8 cellular contexts compared by ENCODE assay signal in the genomic region with DNA sequence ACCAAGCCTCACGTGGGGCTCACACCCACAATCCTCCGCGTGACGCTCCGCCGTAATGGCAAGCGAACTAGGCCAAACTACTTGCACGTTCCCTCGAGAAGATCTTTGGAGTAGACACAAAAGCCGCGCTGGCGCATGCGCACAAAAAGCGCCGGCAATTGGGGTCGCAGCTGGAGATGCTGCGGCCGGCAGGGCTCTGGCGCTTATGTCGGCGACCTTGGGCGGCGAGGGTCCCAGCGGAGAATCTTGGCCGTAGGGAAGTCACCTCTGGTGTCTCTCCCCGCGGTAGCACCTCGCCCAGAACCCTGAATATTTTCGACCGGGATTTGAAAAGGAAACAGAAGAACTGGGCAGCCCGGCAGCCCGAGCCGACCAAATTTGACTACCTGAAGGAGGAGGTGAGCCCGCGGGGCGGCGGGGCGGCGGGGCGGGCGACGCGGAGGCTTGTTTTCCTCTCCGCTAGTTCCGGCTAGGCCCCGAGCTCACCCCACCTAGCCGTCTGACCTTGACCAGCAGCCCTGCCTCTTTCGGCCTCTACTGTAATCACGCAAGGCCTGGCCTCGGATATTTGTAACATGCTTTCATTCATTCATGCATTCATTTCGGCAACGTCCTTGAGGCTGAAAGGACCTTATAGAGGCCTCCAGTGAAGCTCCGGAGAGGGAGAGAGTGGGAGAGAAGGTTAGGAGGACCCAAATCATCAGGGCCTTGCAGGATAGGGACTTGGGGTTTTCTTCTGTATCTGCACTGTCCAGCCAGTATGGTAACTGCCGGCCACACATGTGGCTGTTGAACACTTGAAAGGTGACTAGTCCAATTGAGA. TPM values are rescaled to one million over a fixed set of nuclear protein-coding genes. Genes with fewer than 3 reads are reported as not detected.
DNase-seq lines count a peak whose midpoint lies in the region; ATAC-seq lines count a peak whose summit lies in the region.

A gene with protein sequence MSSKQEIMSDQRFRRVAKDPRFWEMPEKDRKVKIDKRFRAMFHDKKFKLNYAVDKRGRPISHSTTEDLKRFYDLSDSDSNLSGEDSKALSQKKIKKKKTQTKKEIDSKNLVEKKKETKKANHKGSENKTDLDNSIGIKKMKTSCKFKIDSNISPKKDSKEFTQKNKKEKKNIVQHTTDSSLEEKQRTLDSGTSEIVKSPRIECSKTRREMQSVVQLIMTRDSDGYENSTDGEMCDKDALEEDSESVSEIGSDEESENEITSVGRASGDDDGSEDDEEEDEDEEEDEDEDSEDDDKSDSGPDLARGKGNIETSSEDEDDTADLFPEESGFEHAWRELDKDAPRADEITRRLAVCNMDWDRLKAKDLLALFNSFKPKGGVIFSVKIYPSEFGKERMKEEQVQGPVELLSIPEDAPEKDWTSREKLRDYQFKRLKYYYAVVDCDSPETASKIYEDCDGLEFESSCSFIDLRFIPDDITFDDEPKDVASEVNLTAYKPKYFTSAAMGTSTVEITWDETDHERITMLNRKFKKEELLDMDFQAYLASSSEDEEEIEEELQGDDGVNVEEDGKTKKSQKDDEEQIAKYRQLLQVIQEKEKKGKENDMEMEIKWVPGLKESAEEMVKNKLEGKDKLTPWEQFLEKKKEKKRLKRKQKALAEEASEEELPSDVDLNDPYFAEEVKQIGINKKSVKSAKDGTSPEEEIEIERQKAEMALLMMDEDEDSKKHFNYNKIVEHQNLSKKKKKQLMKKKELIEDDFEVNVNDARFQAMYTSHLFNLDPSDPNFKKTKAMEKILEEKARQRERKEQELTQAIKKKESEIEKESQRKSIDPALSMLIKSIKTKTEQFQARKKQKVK (minus strand): TSS at position 27 of the 823 bp plus-strand sequence. CDS start 1,779 bp downstream, outside the sequence.
A gene with protein sequence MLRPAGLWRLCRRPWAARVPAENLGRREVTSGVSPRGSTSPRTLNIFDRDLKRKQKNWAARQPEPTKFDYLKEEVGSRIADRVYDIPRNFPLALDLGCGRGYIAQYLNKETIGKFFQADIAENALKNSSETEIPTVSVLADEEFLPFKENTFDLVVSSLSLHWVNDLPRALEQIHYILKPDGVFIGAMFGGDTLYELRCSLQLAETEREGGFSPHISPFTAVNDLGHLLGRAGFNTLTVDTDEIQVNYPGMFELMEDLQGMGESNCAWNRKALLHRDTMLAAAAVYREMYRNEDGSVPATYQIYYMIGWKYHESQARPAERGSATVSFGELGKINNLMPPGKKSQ (plus strand): TSS at position 136 of the 823 bp plus-strand sequence. CDS start 41 bp downstream, at position 177.

- peak; percentile 83 to 95 (median 91) for DNase-seq in CD8-positive, alpha-beta memory T cell
- DNase-seq in HS-5 (ENCODE audit: low read depth) (peak; percentile 84), lung microvascular endothelial cell (ENCODE audit: low read depth in 2 of 2) (peak; percentile 98)
- DNase-seq in NK-92 treated with Interleukin-12 subunit alpha and Interleukin-12 subunit beta, amount 100 ng/mL, for 24 hours (lab: John Stamatoyannopoulos, UW): peak; percentile 92
- peak; percentile 94 for DNase-seq in activated CD8-positive, alpha-beta memory T cell treated with anti-CD3 and anti-CD28 coated beads for 24 hours
- peak; percentile 92 for DNase-seq in effector CD8-positive, alpha-beta T cell (lab: John Stamatoyannopoulos, UW)
- peak; percentile 81 to 91 (median 86) for DNase-seq in stimulated activated CD4-positive, alpha-beta T cell treated with anti-CD3 and anti-CD28 coated beads, TNF-alpha, amount 100 ng/mL, for 48 hours (ENCODE audit: low read depth in 3 of 3)

- H3K27me3 Mint-ChIP-seq in CD8-positive, alpha-beta memory T cell: no peaks in the 10 kb centered on the region

- peaks cover 48 to 74% (median 68%) of the 10 kb centered on the region in 3 donors for H3K4me1 Mint-ChIP-seq in CD8-positive, alpha-beta memory T cell

- peaks cover 27% of the 10 kb centered on the region for H3K4me1 ChIP-seq in CD8-positive, alpha-beta memory T cell (ENCODE audit: insufficient read depth, low read length)

- H3K9me3 ChIP-seq in CD8-positive, alpha-beta memory T cell (ENCODE audit: low read length): no peaks in the 10 kb centered on the region

- H3K27ac ChIP-seq in CD8-positive, alpha-beta memory T cell (ENCODE audit: low read depth, low read length): peak within 1 kb of the TSS; percentile 82

- H3K27ac Mint-ChIP-seq in CD8-positive, alpha-beta memory T cell: peak within 1 kb of the TSS; percentile 89 to 99 (median 96)

- CTCF ChIA-PET in CD8-positive, alpha-beta memory T cell (lab: Charles Lee): interaction anchor here (0.7 to 2.4 kb wide), 4 partner anchors 9 to 146 kb away, joined by 3 to 9 read pairs (median 4); a partner anchor contains a TSS

- H3K4me3 ChIP-seq in CD8-positive, alpha-beta memory T cell (ENCODE audit: low read length): peak within 1 kb of the TSS; percentile 84

- peak within 1 kb of the TSS; percentile 95 to 99 (median 97) for H3K4me3 Mint-ChIP-seq in CD8-positive, alpha-beta memory T cell

- no peaks in the 10 kb centered on the region for H3K36me3 ChIP-seq in CD8-positive, alpha-beta memory T cell (ENCODE audit: insufficient read depth, low read length)

- peaks cover 14 to 66% (median 20%) of the 10 kb centered on the region in 3 donors for H3K36me3 Mint-ChIP-seq in CD8-positive, alpha-beta memory T cell

- no peaks in the 10 kb centered on the region for H3K27me3 ChIP-seq in CD8-positive, alpha-beta memory T cell (ENCODE audit: insufficient read depth, low read length, poor library complexity, severe bottlenecking)

- no peaks in the 10 kb centered on the region for H3K9me3 Mint-ChIP-seq in CD8-positive, alpha-beta memory T cell

- ATAC-seq in GM19468 (IDR thresholded peaks at IDR 0.05; ENCODE audit: extremely low read depth, unreplicated experiment): peak; percentile 91

- POLR2A ChIA-PET in CD8-positive, alpha-beta memory T cell (lab: Charles Lee): interaction anchor here (0.9 to 1.3 kb wide), 2 partner anchors 10 to 146 kb away, joined by 3 read pairs; no protein-coding TSS in a partner anchor

RNA-seq across cellular contexts. Expression of the first gene that starts in this region (rescaled TPM):
- 10 to 100 TPM; 25.6 to 27.1 TPM for total RNA-seq in CD8-positive, alpha-beta memory T cell
- polyA plus RNA-seq in CD8-positive, alpha-beta memory T cell: 7.5 TPM
- total RNA-seq in lung microvascular endothelial cell: 4.4 and 9.3 TPM in 2 replicates

RNA-seq across cellular contexts. Expression of the second gene that starts in this region (rescaled TPM):
- total RNA-seq in CD8-positive, alpha-beta memory T cell: 10 to 100 TPM; 31.0 to 31.9 TPM
- 9.4 TPM for polyA plus RNA-seq in CD8-positive, alpha-beta memory T cell
- total RNA-seq in lung microvascular endothelial cell: 10.2 and 11.1 TPM in 2 replicates

Comparison
In these comparisons a context has a peak if more than half of its experiments do, and no peak if none do; other contexts are left out.
1. Peak in every context shown above with its lines: DNase-seq, ATAC-seq, H3K4me3 ChIP-seq and H3K27ac ChIP-seq.